8 cellular contexts compared by ENCODE assay signal in the genomic region with DNA sequence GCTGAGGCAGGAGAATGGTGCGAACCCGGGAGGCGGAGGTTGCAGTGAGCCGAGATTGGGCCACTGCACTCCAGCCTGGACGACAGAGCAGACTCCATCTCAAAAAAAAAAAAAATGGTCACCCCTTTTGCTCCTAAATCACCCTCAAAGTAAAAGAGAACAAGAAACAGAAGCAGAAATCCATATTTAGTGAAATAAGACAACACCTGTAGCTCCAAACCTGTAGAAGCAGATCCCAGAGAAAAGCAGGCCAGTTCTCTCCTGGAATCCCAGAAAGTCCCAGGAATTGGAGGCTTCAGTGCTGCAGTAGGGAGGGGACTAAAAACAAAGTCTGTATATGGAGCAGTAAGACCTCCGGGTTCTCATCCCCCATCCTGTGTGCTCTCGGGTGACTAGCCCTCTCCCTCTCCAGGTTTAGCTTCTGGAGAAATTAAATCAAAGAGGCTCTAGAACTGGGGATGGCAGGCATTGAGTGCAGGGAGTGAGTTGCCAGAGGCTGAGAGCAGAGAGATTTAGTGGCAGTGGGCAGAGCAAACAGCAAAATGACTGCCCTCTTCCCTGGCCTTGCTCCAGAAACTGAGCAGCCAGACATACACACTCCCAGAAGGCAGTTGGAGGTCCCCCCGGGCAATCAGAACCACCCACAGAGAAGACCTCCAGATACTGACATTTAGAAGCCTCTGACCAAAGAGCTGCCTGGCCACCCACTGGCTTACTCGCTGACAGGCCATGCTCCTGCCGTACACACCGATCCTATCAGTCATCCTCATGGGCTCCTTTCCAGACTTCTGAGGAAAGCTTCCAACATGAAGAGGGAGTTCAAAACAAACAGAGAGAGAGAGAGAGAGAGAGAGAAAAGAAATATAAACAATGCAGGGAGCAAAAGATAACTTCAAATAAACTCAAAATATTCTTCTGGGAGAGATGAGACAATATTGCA. TPM values are rescaled to one million over a fixed set of nuclear protein-coding genes. Genes with fewer than 3 reads are reported as not detected.
DNase-seq lines count a peak whose midpoint lies in the region; ATAC-seq and TF ChIP-seq lines count a peak whose summit lies in the region.

No MANE protein-coding gene starts in this region.

- no peak overlapping the region for H2AK5ac ChIP-seq in mesendoderm (ENCODE audit: low read length)

- H3K36me3 ChIP-seq in A673 (ENCODE audit: insufficient read depth, low read length, poor library complexity, severe bottlenecking) (no peaks in the 10 kb centered on the region), mesendoderm (ENCODE audit: control insufficient read depth, insufficient read depth, low read length) (no peaks in the 10 kb centered on the region)

- H3K9me3 Mint-ChIP-seq in activated T-cell treated with anti-CD3 and anti-CD28 coated beads, Interleukin-2, amount 50 U/mL, for 72 hours, result no peaks in the 10 kb centered on the region

- no peaks in the 10 kb centered on the region for H3K27me3 ChIP-seq in A673 (replicated peaks; ENCODE audit: insufficient read depth, low read depth, low read length, poor library complexity)
- H3K27me3 ChIP-seq in mesendoderm (ENCODE audit: insufficient read depth, low read length, poor library complexity), result no peaks in the 10 kb centered on the region

- no peak overlapping the region for H3K23ac ChIP-seq in mesendoderm (ENCODE audit: low read length)

- no CpG with 5 or more reads among the region's 11 CpGs for WGBS in mesendoderm (ENCODE audit: extremely low coverage, insufficient coverage, low lambda C conversion rate)

- H4K8ac ChIP-seq in mesendoderm (ENCODE audit: low read depth, low read length), result no peak overlapping the region

- no peaks in the 10 kb centered on the region for H3K9me3 ChIP-seq in A673 (ENCODE audit: low read depth, low read length, poor library complexity, severe bottlenecking)

- CTCF ChIA-PET in A673 (lab: Charles Lee), result no interaction called here

- H3K79me1 ChIP-seq in mesendoderm (ENCODE audit: low read length), result no peaks in the 10 kb centered on the region

- no peak overlapping the region for H2BK5ac ChIP-seq in mesendoderm (ENCODE audit: low read length)

- peaks cover 25% of the 10 kb centered on the region for H3K4me1 Mint-ChIP-seq in activated T-cell treated with anti-CD3 and anti-CD28 coated beads, Interleukin-2, amount 50 U/mL, for 72 hours (ENCODE audit: low read depth)

- peak overlapping the region; percentile 18 for H3K9ac ChIP-seq in mesendoderm (ENCODE audit: low read length)

- H3K4me3 ChIP-seq in A673 (ENCODE audit: low read depth, low read length, poor library complexity, severe bottlenecking), result no peak overlapping the region
- no peak overlapping the region for H3K4me3 ChIP-seq in mesendoderm (ENCODE audit: low read length)

- intact Hi-C loops in A673 (cut with micrococcal nuclease; ENCODE audit: unreplicated experiment), result no loop called here

- POLR2A ChIA-PET in A673 (lab: Charles Lee; ENCODE audit: low non-redundant PET), result no interaction called here

- no peak overlapping the region for H3K4me3 Mint-ChIP-seq in activated T-cell treated with anti-CD3 and anti-CD28 coated beads, Interleukin-2, amount 50 U/mL, for 72 hours

- peaks cover 7% of the 10 kb centered on the region for H3K27me3 Mint-ChIP-seq in activated T-cell treated with anti-CD3 and anti-CD28 coated beads, Interleukin-2, amount 50 U/mL, for 72 hours (ENCODE audit: low read depth)

- H2BK15ac ChIP-seq in mesendoderm (replicated peaks; ENCODE audit: low read depth), result no peak overlapping the region

- DNase-seq in A673 (ENCODE audit: low spot score), result peak; percentile 39
- peak; percentile 66 for DNase-seq in NCI-H1092 (lab: John Stamatoyannopoulos, UW)
- peak; percentile 63 for DNase-seq in cerebellar cortex (ENCODE audit: low spot score)
- peak; percentile 47 for DNase-seq in mesendoderm
- DNase-seq in NOMO-1 (lab: John Stamatoyannopoulos, UW; ENCODE audit: unreplicated experiment in 2 of 2), result no peak
- no peak for DNase-seq in activated T-cell treated with anti-CD3 and anti-CD28 coated beads, Interleukin-2, amount 50 U/mL, for 72 hours

- no peak overlapping the region for H3K4me2 ChIP-seq in mesendoderm (ENCODE audit: low read length)

- no peak overlapping the region for H3K18ac ChIP-seq in mesendoderm (ENCODE audit: low read length)

- H3K27ac Mint-ChIP-seq in activated T-cell treated with anti-CD3 and anti-CD28 coated beads, Interleukin-2, amount 50 U/mL, for 72 hours, result no peak overlapping the region

- ATAC-seq in HG03135 (IDR thresholded peaks at IDR 0.05; ENCODE audit: unreplicated experiment) (no peak), GM21526 (IDR thresholded peaks at IDR 0.05; ENCODE audit: low FRiP score, unreplicated experiment) (no peak)
- no peak for ATAC-seq in activated T-cell treated with anti-CD3 and anti-CD28 coated beads, Interleukin-2, amount 50 U/mL, for 72 hours (replicated peaks in 1 of 2)

- no peak overlapping the region for H4K5ac ChIP-seq in mesendoderm (ENCODE audit: low read length)

- no TSS peak for BruUV-seq in A673 (replicated peaks; lab: Mats Ljungman, UMichigan)

- TF ChIP-seq CTCF in A673 (conservative IDR thresholded peaks at IDR 0.05; ENCODE audit: low read depth, low read length), result no peak

- no peak overlapping the region for H3K56ac ChIP-seq in mesendoderm (ENCODE audit: low read length)

- peaks cover 0 to 2% of the 10 kb centered on the region in 2 donors for H3K36me3 Mint-ChIP-seq in activated T-cell treated with anti-CD3 and anti-CD28 coated beads, Interleukin-2, amount 50 U/mL, for 72 hours (ENCODE audit: insufficient read depth in 2 of 2)

- H3K4ac ChIP-seq in mesendoderm (ENCODE audit: low read depth, low read length), result no peak overlapping the region

- H2BK120ac ChIP-seq in mesendoderm (ENCODE audit: low read depth, low read length), result no peak overlapping the region

- no peaks in the 10 kb centered on the region for H3K79me2 ChIP-seq in mesendoderm (ENCODE audit: control insufficient read depth, insufficient read depth, low read length)

- H3K27ac ChIP-seq in A673 (ENCODE audit: low read depth, low read length, poor library complexity, severe bottlenecking) (no peak overlapping the region), mesendoderm (ENCODE audit: low read depth, low read length) (no peak overlapping the region)

- H3K4me1 ChIP-seq in A673 (ENCODE audit: insufficient read depth, low read length, poor library complexity, severe bottlenecking) (peaks cover 9% of the 10 kb centered on the region), mesendoderm (ENCODE audit: control insufficient read depth, low read depth, low read length) (no peaks in the 10 kb centered on the region)

RNA-seq across cellular contexts. Expression of a gene that starts 6.3 kb away (rescaled TPM):
- 32.7 and 35.8 TPM in 2 replicates for total RNA-seq in A673 (2021)
- polyA plus RNA-seq in mesendoderm (2013, experiment 1 of 2), result 48.2 TPM
- 49.6 TPM for polyA plus RNA-seq in mesendoderm (2013, experiment 2 of 2)
- total RNA-seq in activated T-cell treated with anti-CD3 and anti-CD28 coated beads, Interleukin-2, amount 50 U/mL, for 72 hours, result 10 to 100 TPM; 17.1 to 17.5 TPM

RNA-seq across cellular contexts. Expression of a gene that starts 50.6 kb away (rescaled TPM):
- total RNA-seq in A673 (2021), result 40.7 and 41.8 TPM in 2 replicates
- polyA plus RNA-seq in mesendoderm (2013, experiment 1 of 2), result 5.7 TPM
- 6.0 TPM for polyA plus RNA-seq in mesendoderm (2013, experiment 2 of 2)
- 10 to 100 TPM in 1 of 2 donors, 1 to 10 TPM in 1; 6.4 to 12.2 TPM for total RNA-seq in activated T-cell treated with anti-CD3 and anti-CD28 coated beads, Interleukin-2, amount 50 U/mL, for 72 hours

Comparison
In these comparisons a context has a peak if more than half of its experiments do, and no peak if none do; other contexts are left out.
1. DNase-seq: peak in A673 (single experiment), NCI-H1092 (single experiment), cerebellar cortex (single experiment) and mesendoderm (single experiment); none in NOMO-1 (0 of 2) and activated T-cell treated with anti-CD3 and anti-CD28 coated beads, Interleukin-2, amount 50 U/mL, for 72 hours (0 of 2).